In genomic region chr5:40976836-40977235, GRCh38 we compare ENCODE assay signal across 14 cellular contexts.
DNase-seq lines count a peak whose midpoint lies in the region; ATAC-seq and TF ChIP-seq lines count a peak whose summit lies in the region.
"Had no signal": no experiment of that assay in that cellular context is flagged by ENCODE, and none has a peak within 500 bp of the region (broad histone marks: within the 10 kb centered on the region; RNA-seq: fewer than 3 reads in every experiment).

No MANE protein-coding gene starts in this region.

- no peak overlapping the region for H3K27ac Mint-ChIP-seq in neural progenitor cell
- no peak overlapping the region for H3K27ac Mint-ChIP-seq in activated CD4-positive, alpha-beta memory T cell treated with anti-CD3 and anti-CD28 coated beads for 36 hours
- H3K27ac Mint-ChIP-seq: CD14-positive monocyte; CD8-positive, alpha-beta T cell had no signal

- H3K9me3 ChIP-seq in SK-N-SH = no peaks in the 10 kb centered on the region
- no peaks in the 10 kb centered on the region for H3K9me3 ChIP-seq in neural progenitor cell (ENCODE audit: low read depth)

- WGBS in SK-N-SH (ENCODE audit: low lambda C conversion rate) = 9% methylated on average over 3 of the region's 3 CpGs

- intact Hi-C loops in activated CD4-positive, alpha-beta memory T cell treated with anti-CD3 and anti-CD28 coated beads for 36 hours (cut with micrococcal nuclease) = no loop called here

- no peaks in the 10 kb centered on the region for H3K36me3 Mint-ChIP-seq in neural progenitor cell
- H3K36me3 Mint-ChIP-seq in activated CD4-positive, alpha-beta memory T cell treated with anti-CD3 and anti-CD28 coated beads for 36 hours = no peaks in the 10 kb centered on the region
- H3K36me3 Mint-ChIP-seq: CD14-positive monocyte; CD8-positive, alpha-beta T cell had no signal

- H3K4me2 ChIP-seq in SK-N-SH = no peak overlapping the region
- no peak overlapping the region for H3K4me2 ChIP-seq in neural progenitor cell

- H3K4me3 Mint-ChIP-seq in neural progenitor cell = no peak overlapping the region
- no peak overlapping the region for H3K4me3 Mint-ChIP-seq in activated CD4-positive, alpha-beta memory T cell treated with anti-CD3 and anti-CD28 coated beads for 36 hours
- H3K4me3 Mint-ChIP-seq: CD14-positive monocyte; CD8-positive, alpha-beta T cell had no signal

- H3K9me2 ChIP-seq in SK-N-SH = no peaks in the 10 kb centered on the region

- POLR2A ChIA-PET in SK-N-SH (lab: Yijun Ruan, JAX) = no interaction called here
- POLR2A ChIA-PET in activated CD4-positive, alpha-beta memory T cell treated with anti-CD3 and anti-CD28 coated beads for 36 hours (lab: Charles Lee) = no interaction called here

- H3K79me2 ChIP-seq in SK-N-SH (ENCODE audit: insufficient read depth) = no peaks in the 10 kb centered on the region
- no peaks in the 10 kb centered on the region for H3K79me2 ChIP-seq in neural progenitor cell (ENCODE audit: low read depth)

- DNase-seq in NCI-H748 (lab: John Stamatoyannopoulos, UW; ENCODE audit: unreplicated experiment) = peak; percentile 52
- no peak for DNase-seq in NCI-H748 treated with DMSO at 0.1 percent for 48 hours (lab: John Stamatoyannopoulos, UW)
- peak; percentile 52 for DNase-seq in SK-N-SH
- no peak for DNase-seq in neural progenitor cell (ENCODE audit: low spot score)
- no peak for DNase-seq in activated CD4-positive, alpha-beta memory T cell treated with anti-CD3 and anti-CD28 coated beads for 36 hours
- DNase-seq in activated gamma-delta T cell treated with Interleukin-2 at 50 U/mL for 16 hours = no peak
- DNase-seq: CD8-positive, alpha-beta T cell; COR-L47; DMS53; GF-D8; HCEC 1CT had no signal

- H4K20me1 ChIP-seq in SK-N-SH (ENCODE audit: insufficient read depth) (no peaks in the 10 kb centered on the region), neural progenitor cell (ENCODE audit: low read depth) (no peaks in the 10 kb centered on the region)

- peak in 1 of 2 experiments; percentile 57; a peak in 1 of 4 replicates for TF ChIP-seq EP300 in SK-N-SH (IDR thresholded peaks at IDR 0.05; ENCODE audit: borderline replicate concordance in 1 of 2, low read depth in 1 of 2, low read length in 1 of 2)

- H3K27me3 ChIP-seq in SK-N-SH (ENCODE audit: insufficient read depth) (no peaks in the 10 kb centered on the region), neural progenitor cell (no peaks in the 10 kb centered on the region)

- H2AFZ ChIP-seq in SK-N-SH (ENCODE audit: low read depth) (no peak overlapping the region), neural progenitor cell (replicated peaks) (peak overlapping the region; percentile 23)

- H3K9ac ChIP-seq in SK-N-SH = no peak overlapping the region
- no peak overlapping the region for H3K9ac ChIP-seq in neural progenitor cell

- H3K4me3 ChIP-seq in SK-N-SH (ENCODE audit: low read depth in 2 of 2, low read length in 1 of 2) (no peak overlapping the region; a peak in 1 of 4 replicates), neural progenitor cell (no peak overlapping the region)

- H3K4me1 ChIP-seq in SK-N-SH (ENCODE audit: control insufficient read depth in 1 of 2, insufficient read depth in 2 of 2, low read depth in 1 of 2, low read length in 1 of 2) (peaks cover 0 to 11% of the 10 kb centered on the region in 2 experiments; a peak in 2 of 4 replicates), neural progenitor cell (peaks cover 9% of the 10 kb centered on the region)

- peaks cover 0 to 5% of the 10 kb centered on the region in 2 experiments for H3K36me3 ChIP-seq in SK-N-SH (replicated peaks in 1 of 2; ENCODE audit: control insufficient read depth in 1 of 2, insufficient read depth in 2 of 2, low read length in 1 of 2)
- no peaks in the 10 kb centered on the region for H3K36me3 ChIP-seq in neural progenitor cell

- peaks cover 5% of the 10 kb centered on the region for H3K27me3 Mint-ChIP-seq in neural progenitor cell (ENCODE audit: insufficient read depth, low read depth)
- H3K27me3 Mint-ChIP-seq in activated CD4-positive, alpha-beta memory T cell treated with anti-CD3 and anti-CD28 coated beads for 36 hours = peaks cover 6% of the 10 kb centered on the region

- H3K27ac ChIP-seq in SK-N-SH (ENCODE audit: low read depth in 2 of 2, low read length in 1 of 2) = peak overlapping the region in 1 of 2 experiments; percentile 92; a peak in 2 of 4 replicates
- no peak overlapping the region for H3K27ac ChIP-seq in neural progenitor cell
- H3K27ac ChIP-seq: 22Rv1 had no signal

- H3F3A ChIP-seq in SK-N-SH (replicated peaks; ENCODE audit: insufficient read depth) = no peaks in the 10 kb centered on the region
- H3F3A ChIP-seq in neural progenitor cell (ENCODE audit: low read depth) = no peaks in the 10 kb centered on the region

- ATAC-seq in HG02759 (IDR thresholded peaks at IDR 0.05; ENCODE audit: unreplicated experiment) = no peak
- ATAC-seq: CD8-positive, alpha-beta T cell had no signal

- no peaks in the 10 kb centered on the region for H3K9me3 Mint-ChIP-seq in neural progenitor cell
- H3K9me3 Mint-ChIP-seq in activated CD4-positive, alpha-beta memory T cell treated with anti-CD3 and anti-CD28 coated beads for 36 hours = no peaks in the 10 kb centered on the region
- H3K9me3 Mint-ChIP-seq: CD8-positive, alpha-beta T cell had no signal

- CTCF ChIA-PET in SK-N-SH (lab: Yijun Ruan, JAX) = interaction anchor here (1.3 to 1.7 kb wide), 3 partner anchors 41 to 540 kb away, joined by 3 to 5 read pairs (median 4); no protein-coding TSS in a partner anchor
- CTCF ChIA-PET in activated CD4-positive, alpha-beta memory T cell treated with anti-CD3 and anti-CD28 coated beads for 36 hours (lab: Charles Lee) = no interaction called here

- no peak; the same call in 1 of the 2 replicates for TF ChIP-seq RAD21 in SK-N-SH (IDR thresholded peaks at IDR 0.05; ENCODE audit: low read length)

- no peak for TF ChIP-seq CTCF in SK-N-SH (IDR thresholded peaks at IDR 0.05)
- no peak for TF ChIP-seq CTCF in neural progenitor cell (IDR thresholded peaks at IDR 0.05)

- H3K4me1 Mint-ChIP-seq in neural progenitor cell = peaks cover 5% of the 10 kb centered on the region
- H3K4me1 Mint-ChIP-seq in activated CD4-positive, alpha-beta memory T cell treated with anti-CD3 and anti-CD28 coated beads for 36 hours (ENCODE audit: low read depth) = no peaks in the 10 kb centered on the region
- H3K4me1 Mint-ChIP-seq: CD14-positive monocyte had no signal

TF ChIP-seq in SK-N-SH, 30 proteins besides CTCF, POLR2A, EP300 and RAD21 (continues in another document):
- TF ChIP-seq FOSL2 (IDR thresholded peaks at IDR 0.05; ENCODE audit: borderline replicate concordance, low read depth) (no peak), YY1 (IDR thresholded peaks at IDR 0.05; ENCODE audit: low read depth) (no peak), GATA2 (CRISPR knock-in tag; IDR thresholded peaks at IDR 0.05) (peak; percentile 50), MXI1 (IDR thresholded peaks at IDR 0.05; ENCODE audit: low read depth, low read length) (no peak), REST (IDR thresholded peaks at IDR 0.05; ENCODE audit: low read depth, low read length) (no peak), EZH2phosphoT487 (IDR thresholded peaks at IDR 0.05; ENCODE audit: borderline replicate concordance, low read depth) (no peak), SIN3A (IDR thresholded peaks at IDR 0.05; ENCODE audit: borderline replicate concordance, low read depth, low read length) (no peak), SMC3 (IDR thresholded peaks at IDR 0.05; ENCODE audit: low read depth, low read length) (no peak), IRF3 (IDR thresholded peaks at IDR 0.05; ENCODE audit: low read depth, low read length) (no peak), NFIC (IDR thresholded peaks at IDR 0.05; ENCODE audit: borderline replicate concordance) (no peak), NRF1 (IDR thresholded peaks at IDR 0.05; ENCODE audit: low read depth, low read length) (no peak), RFX5 (IDR thresholded peaks at IDR 0.05; ENCODE audit: low read length) (no peak), FOXM1 (IDR thresholded peaks at IDR 0.05; ENCODE audit: low read depth) (no peak), TAF1 (IDR thresholded peaks at IDR 0.05; ENCODE audit: borderline replicate concordance, low read depth, low read length) (no peak), FOXJ3 (CRISPR knock-in tag; IDR thresholded peaks at IDR 0.05) (0 out of 2 replicates have a peak, but pooled peaks have one; percentile 19), TCF12 (IDR thresholded peaks at IDR 0.05) (no peak)

Comparison
In these comparisons a context has a peak if more than half of its experiments do, and no peak if none do; other contexts are left out.
1. DNase-seq: peak in NCI-H748 (single experiment) and SK-N-SH (single experiment); none in NCI-H748 treated with DMSO at 0.1 percent for 48 hours (single experiment), neural progenitor cell (single experiment), activated CD4-positive, alpha-beta memory T cell treated with anti-CD3 and anti-CD28 coated beads for 36 hours (single experiment) and activated gamma-delta T cell treated with Interleukin-2 at 50 U/mL for 16 hours (single experiment).